ENCODE assay signal across 8 cellular contexts in the genomic region with DNA sequence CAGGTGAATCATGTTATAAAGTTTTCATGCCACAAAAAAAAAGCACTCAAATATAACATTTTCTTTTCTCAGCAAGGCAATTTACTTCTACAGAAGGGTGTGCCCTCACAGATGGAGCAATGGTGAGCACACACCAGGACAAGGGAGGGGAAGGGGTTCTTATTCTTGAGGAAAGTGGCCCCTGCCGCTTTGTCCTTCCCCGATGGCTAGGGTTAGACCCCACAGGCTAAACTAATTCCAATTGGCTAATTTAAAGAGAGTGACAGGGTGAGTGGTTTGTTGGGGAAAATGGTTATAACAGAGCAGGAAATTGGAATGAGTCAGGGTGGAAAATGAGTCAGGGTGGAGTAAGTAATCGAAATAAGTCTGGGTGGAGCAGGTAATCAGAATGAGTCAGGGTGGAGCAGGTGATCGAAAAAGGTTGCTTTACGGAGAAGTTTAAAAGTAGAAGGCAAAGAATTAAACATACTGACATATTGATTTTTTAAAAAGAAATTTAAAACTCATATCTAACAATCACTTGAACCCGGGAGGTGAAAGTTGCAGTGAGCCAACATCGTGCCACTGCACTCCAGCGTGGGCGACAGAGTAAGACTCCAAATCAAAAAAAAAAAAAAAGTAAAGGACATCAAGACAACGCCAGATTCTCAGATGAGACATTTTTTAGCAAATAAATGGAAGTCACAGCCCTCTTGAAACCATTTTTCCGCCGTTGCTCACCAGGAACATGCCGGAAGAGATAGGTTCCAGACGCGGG. TPM values are rescaled to one million over a fixed set of nuclear protein-coding genes. Genes with fewer than 3 reads are reported as not detected.
DNase-seq lines count a peak whose midpoint lies in the region; ATAC-seq and TF ChIP-seq lines count a peak whose summit lies in the region.

No MANE protein-coding gene starts in this region.

- no peak for TF ChIP-seq CTCF in A673 (conservative IDR thresholded peaks at IDR 0.05; ENCODE audit: low read depth, low read length)
- no peak for TF ChIP-seq CTCF in epithelial cell of proximal tubule (conservative IDR thresholded peaks at IDR 0.05; ENCODE audit: low read depth, low read length)
- no peak for TF ChIP-seq CTCF in osteocyte (IDR thresholded peaks at IDR 0.05)

- POLR2A ChIA-PET in A673 (lab: Charles Lee; ENCODE audit: low non-redundant PET), result no interaction called here
- POLR2A ChIA-PET in activated CD4-positive, alpha-beta T cell treated with anti-CD3 and anti-CD28 coated beads, Interleukin-2, amount 10 ng/mL, durations not matched to agents 7 days and 5 days (lab: Charles Lee), result no interaction called here

- peaks cover 55% of the 10 kb centered on the region for H3K36me3 Mint-ChIP-seq in activated CD4-positive, alpha-beta T cell treated with anti-CD3 and anti-CD28 coated beads, Interleukin-2, amount 10 ng/mL, durations not matched to agents 7 days and 5 days (ENCODE audit: low read depth)
- H3K36me3 Mint-ChIP-seq in osteocyte (ENCODE audit: unreplicated experiment), result peaks cover 23% of the 10 kb centered on the region

- peaks cover 37% of the 10 kb centered on the region for H3K9me3 ChIP-seq in A673 (ENCODE audit: low read depth, low read length, poor library complexity, severe bottlenecking)

- peaks cover 44% of the 10 kb centered on the region for H3K9me3 Mint-ChIP-seq in activated CD4-positive, alpha-beta T cell treated with anti-CD3 and anti-CD28 coated beads, Interleukin-2, amount 10 ng/mL, durations not matched to agents 7 days and 5 days
- H3K9me3 Mint-ChIP-seq in osteocyte (ENCODE audit: unreplicated experiment), result peaks cover 11% of the 10 kb centered on the region

- TSS peak; percentile 70 for BruUV-seq in A673 (replicated peaks; lab: Mats Ljungman, UMichigan)

- no peaks in the 10 kb centered on the region for H3K4me1 ChIP-seq in A673 (ENCODE audit: insufficient read depth, low read length, poor library complexity, severe bottlenecking)

- H3K36me3 ChIP-seq in A673 (ENCODE audit: insufficient read depth, low read length, poor library complexity, severe bottlenecking), result peaks cover 30% of the 10 kb centered on the region

- no peaks in the 10 kb centered on the region for H3K27me3 Mint-ChIP-seq in activated CD4-positive, alpha-beta T cell treated with anti-CD3 and anti-CD28 coated beads, Interleukin-2, amount 10 ng/mL, durations not matched to agents 7 days and 5 days
- H3K27me3 Mint-ChIP-seq in osteocyte (ENCODE audit: unreplicated experiment), result no peaks in the 10 kb centered on the region

- DNase-seq in A673 (ENCODE audit: low spot score), result peak; percentile 19
- peak; percentile 10 for DNase-seq in activated CD4-positive, alpha-beta T cell treated with anti-CD3 and anti-CD28 coated beads, Interleukin-2, amount 10 ng/mL, durations not matched to agents 7 days and 5 days
- DNase-seq in epithelial cell of proximal tubule (ENCODE audit: low read depth), result no peak
- no peak for DNase-seq in osteocyte (ENCODE audit: extremely low spot score, unreplicated experiment)
- no peak for DNase-seq in midbrain (lab: John Stamatoyannopoulos, UW)

- H3K4me3 ChIP-seq in A673 (ENCODE audit: low read depth, low read length, poor library complexity, severe bottlenecking) (peak overlapping the region; percentile 60), epithelial cell of proximal tubule (ENCODE audit: low read depth, low read length) (peak overlapping the region; percentile 94)

- intact Hi-C loops in A673 (cut with micrococcal nuclease; ENCODE audit: unreplicated experiment), result no loop called here

- peaks cover 26% of the 10 kb centered on the region for H3K4me1 Mint-ChIP-seq in activated CD4-positive, alpha-beta T cell treated with anti-CD3 and anti-CD28 coated beads, Interleukin-2, amount 10 ng/mL, durations not matched to agents 7 days and 5 days
- peaks cover 3% of the 10 kb centered on the region for H3K4me1 Mint-ChIP-seq in osteocyte (ENCODE audit: unreplicated experiment)

- no peaks in the 10 kb centered on the region for H3K27me3 ChIP-seq in A673 (replicated peaks; ENCODE audit: insufficient read depth, low read depth, low read length, poor library complexity)

- CTCF ChIA-PET in A673 (lab: Charles Lee), result no interaction called here
- CTCF ChIA-PET in activated CD4-positive, alpha-beta T cell treated with anti-CD3 and anti-CD28 coated beads, Interleukin-2, amount 10 ng/mL, durations not matched to agents 7 days and 5 days (lab: Charles Lee), result interaction anchor here (0.6 kb wide), 1 partner anchor 1194 kb away, joined by 3 read pairs; no protein-coding TSS in a partner anchor

- H3K4me3 Mint-ChIP-seq in activated CD4-positive, alpha-beta T cell treated with anti-CD3 and anti-CD28 coated beads, Interleukin-2, amount 10 ng/mL, durations not matched to agents 7 days and 5 days, result peak overlapping the region; percentile 89
- H3K4me3 Mint-ChIP-seq in osteocyte (ENCODE audit: unreplicated experiment), result peak overlapping the region; percentile 94

- peak overlapping the region; percentile 89 for H3K27ac ChIP-seq in A673 (ENCODE audit: low read depth, low read length, poor library complexity, severe bottlenecking)

- ATAC-seq in HG03159 (IDR thresholded peaks at IDR 0.05; ENCODE audit: unreplicated experiment), result peak; percentile 21
- no peak for ATAC-seq in GM21360 (IDR thresholded peaks at IDR 0.05; ENCODE audit: unreplicated experiment)
- no peak for ATAC-seq in HG03108 (IDR thresholded peaks at IDR 0.05; ENCODE audit: unreplicated experiment)

- peak overlapping the region; percentile 98 for H3K27ac Mint-ChIP-seq in activated CD4-positive, alpha-beta T cell treated with anti-CD3 and anti-CD28 coated beads, Interleukin-2, amount 10 ng/mL, durations not matched to agents 7 days and 5 days
- H3K27ac Mint-ChIP-seq in osteocyte (ENCODE audit: unreplicated experiment), result peak overlapping the region; percentile 99

RNA-seq across cellular contexts. Expression of a gene that starts 0.8 kb away (rescaled TPM):
- total RNA-seq in A673 (2021) (35.9 and 42.3 TPM in 2 replicates), epithelial cell of proximal tubule (9.0 and 21.0 TPM in 2 replicates), osteocyte (15.1 and 15.6 TPM in 2 replicates)
- total RNA-seq in activated CD4-positive, alpha-beta T cell treated with anti-CD3 and anti-CD28 coated beads, Interleukin-2, amount 10 ng/mL, durations not matched to agents 7 days and 5 days, result 10 to 100 TPM; 18.1 to 19.7 TPM

RNA-seq across cellular contexts. Expression of a gene that starts 53.1 kb away (rescaled TPM):
- 37.7 and 38.2 TPM in 2 replicates for total RNA-seq in A673 (2021)
- 10 to 100 TPM; 24.4 to 25.8 TPM for total RNA-seq in activated CD4-positive, alpha-beta T cell treated with anti-CD3 and anti-CD28 coated beads, Interleukin-2, amount 10 ng/mL, durations not matched to agents 7 days and 5 days
- 8.9 and 17.1 TPM in 2 replicates for total RNA-seq in epithelial cell of proximal tubule
- 44.7 and 46.5 TPM in 2 replicates for total RNA-seq in osteocyte

Comparison
In these comparisons a context has a peak if more than half of its experiments do, and no peak if none do; other contexts are left out.
1. DNase-seq: peak in A673 (single experiment) and activated CD4-positive, alpha-beta T cell treated with anti-CD3 and anti-CD28 coated beads, Interleukin-2, amount 10 ng/mL, durations not matched to agents 7 days and 5 days (single experiment); none in epithelial cell of proximal tubule (single experiment), osteocyte (single experiment) and midbrain (single experiment).